Comparison of ENCODE assay signal across 11 cellular contexts in the genomic region with DNA sequence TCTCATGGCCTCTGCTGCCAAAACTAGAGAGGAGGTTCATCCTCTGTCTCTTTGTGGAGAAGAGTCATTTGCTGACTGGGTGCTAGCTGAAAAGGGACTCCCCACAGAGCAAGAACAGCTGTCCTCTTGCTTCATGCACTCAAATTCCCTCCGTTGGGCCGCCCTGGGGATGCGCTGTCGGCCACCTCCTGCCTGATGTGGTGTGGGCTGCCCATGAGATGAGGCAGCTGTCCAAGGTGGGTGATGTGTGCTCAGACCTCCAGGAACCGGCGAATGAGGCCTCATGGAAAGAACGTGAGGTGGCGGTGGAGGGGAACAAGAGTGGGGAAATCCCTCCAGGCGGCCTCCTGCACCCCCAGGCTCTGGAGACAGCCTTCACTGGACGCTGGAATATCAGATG.
DNase-seq lines count a peak whose midpoint lies in the region; ATAC-seq, FAIRE-seq and TF ChIP-seq lines count a peak whose summit lies in the region.
"Had no signal": no experiment of that assay in that cellular context is flagged by ENCODE, and none has a peak within 500 bp of the region (broad histone marks: within the 10 kb centered on the region; RNA-seq: fewer than 3 reads in every experiment).

No MANE protein-coding gene starts in this region.

- no peak for FAIRE-seq in RCC 7860 (lab: Jason Lieb, UNC)

- H3K9me3 Mint-ChIP-seq in endodermal cell, result no peaks in the 10 kb centered on the region
- H3K9me3 Mint-ChIP-seq: activated T-helper 1 cell treated with anti-CD3 and anti-CD28 coated beads, Interleukin-12 subunit alpha, Interleukin-12 subunit beta, Interleukin-2, Interleukin-4 antibody, amounts not matched to agents 30 ng/mL and 10 ng/mL and 1 ng/mL, durations not matched to agents 14 hours and 24 hours and 36 hours had no signal

- H3K4me1 Mint-ChIP-seq in endodermal cell, result peaks cover 24% of the 10 kb centered on the region

- H3K27ac ChIP-seq in endodermal cell (ENCODE audit: low read depth, low read length), result no peak overlapping the region
- H3K27ac ChIP-seq: GM23248 had no signal

- H3K36me3 Mint-ChIP-seq in endodermal cell (ENCODE audit: low read depth), result no peaks in the 10 kb centered on the region

- peak; percentile 66 for DNase-seq in GM06990 (ENCODE audit: extremely low read depth, insufficient read length)
- peak; percentile 72 for DNase-seq in NCI-H146 (lab: John Stamatoyannopoulos, UW)
- peak; percentile 60 for DNase-seq in endodermal cell
- DNase-seq in posterior vena cava (ENCODE audit: low spot score), result peak; percentile 78
- DNase-seq in CD1c-positive myeloid dendritic cell (ENCODE audit: extremely low spot score), result no peak
- no peak for DNase-seq in D341Med (ENCODE audit: low spot score)
- DNase-seq in RCC 7860 (ENCODE audit: low spot score), result no peak

- H3K4me3 ChIP-seq in GM06990 (replicated peaks; ENCODE audit: low read depth, low read length), result no peak overlapping the region
- H3K4me3 ChIP-seq in endodermal cell (ENCODE audit: low read length), result no peak overlapping the region
- H3K4me3 ChIP-seq: GM23248 had no signal

- H3K27me3 ChIP-seq in GM06990 (replicated peaks; ENCODE audit: control insufficient read depth, insufficient read depth, low read length) (no peaks in the 10 kb centered on the region), endodermal cell (ENCODE audit: control insufficient read depth, insufficient read depth, low read length, poor library complexity, severe bottlenecking) (peaks cover 57% of the 10 kb centered on the region)

- H3K9me3 ChIP-seq in endodermal cell (ENCODE audit: control insufficient read depth, low read length), result no peaks in the 10 kb centered on the region

- peaks cover 54% of the 10 kb centered on the region for H3K27me3 Mint-ChIP-seq in endodermal cell (ENCODE audit: insufficient read depth)

- H3K36me3 ChIP-seq in GM06990 (ENCODE audit: control insufficient read depth, insufficient read depth, low read length) (no peaks in the 10 kb centered on the region), endodermal cell (ENCODE audit: control insufficient read depth, insufficient read depth, low read length) (no peaks in the 10 kb centered on the region)

- WGBS in endodermal cell (ENCODE audit: insufficient coverage in 1 of 2, insufficient read length in 1 of 2), 2 experiments, result 83 to 92% methylated on average over 6 to 10 of the region's 10 CpGs

- H3K27ac Mint-ChIP-seq in endodermal cell, result no peak overlapping the region
- H3K27ac Mint-ChIP-seq: activated T-helper 1 cell treated with anti-CD3 and anti-CD28 coated beads, Interleukin-12 subunit alpha, Interleukin-12 subunit beta, Interleukin-2, Interleukin-4 antibody, amounts not matched to agents 30 ng/mL and 10 ng/mL and 1 ng/mL, durations not matched to agents 14 hours and 24 hours and 36 hours had no signal

- intact Hi-C loops in posterior vena cava (cut with DNase I), result loop anchor here in 1 of 2 donors (10.0 kb wide), 1 partner anchor 678 kb away; no protein-coding TSS in a partner anchor

- TF ChIP-seq CTCF in GM06990 (IDR thresholded peaks at IDR 0.05; ENCODE audit: insufficient read depth, low read length, poor library complexity, severe bottlenecking), result no peak
- no peak for TF ChIP-seq CTCF in endodermal cell (conservative IDR thresholded peaks at IDR 0.05)

- no peak overlapping the region for H3K9ac ChIP-seq in endodermal cell (ENCODE audit: extremely low read depth, low read length, poor library complexity, severe bottlenecking)
- H3K9ac ChIP-seq: GM23248 had no signal

- H3K4me3 Mint-ChIP-seq in endodermal cell, result no peak overlapping the region
- H3K4me3 Mint-ChIP-seq: activated T-helper 1 cell treated with anti-CD3 and anti-CD28 coated beads, Interleukin-12 subunit alpha, Interleukin-12 subunit beta, Interleukin-2, Interleukin-4 antibody, amounts not matched to agents 30 ng/mL and 10 ng/mL and 1 ng/mL, durations not matched to agents 14 hours and 24 hours and 36 hours had no signal

- H3K4me1 ChIP-seq in endodermal cell (ENCODE audit: control insufficient read depth, insufficient read depth, low read length), result peaks cover 23% of the 10 kb centered on the region

- no peak for ATAC-seq in GM21723 (IDR thresholded peaks at IDR 0.05; ENCODE audit: unreplicated experiment)
- ATAC-seq: activated CD4-positive, CD25-positive, alpha-beta regulatory T cell treated with anti-CD3 and anti-CD28 coated beads, Interleukin-2, amount 50 U/mL, for 24 hours had no signal

Comparison
In these comparisons a context has a peak if more than half of its experiments do, and no peak if none do; other contexts are left out.
1. DNase-seq: peak in GM06990 (single experiment), NCI-H146 (single experiment), endodermal cell (single experiment) and posterior vena cava (single experiment); none in CD1c-positive myeloid dendritic cell (single experiment), D341Med (single experiment) and RCC 7860 (single experiment).